In genomic region chr12:127599441-127599840, GRCh38 we compare ENCODE assay signal across 23 cellular contexts.
"Had no signal": no experiment of that assay in that cellular context is flagged by ENCODE, and none has a peak within 500 bp of the region (broad histone marks: within the 10 kb centered on the region; RNA-seq: fewer than 3 reads in every experiment).

No MANE protein-coding gene starts in this region.

- H3K9me3 ChIP-seq: gastrocnemius medialis, heart left ventricle, left lung, right lobe of liver, stomach, thyroid gland, vagina had no signal

- H3K4me3 ChIP-seq: dorsolateral prefrontal cortex, gastrocnemius medialis, heart left ventricle, hepatocyte, left lung, neural progenitor cell, right lobe of liver, smooth muscle cell, stomach, thyroid gland, vagina had no signal

- H3K27me3 ChIP-seq: dorsolateral prefrontal cortex, gastrocnemius medialis, heart left ventricle, hepatocyte, left lung, neural progenitor cell, right lobe of liver, stomach, thyroid gland, vagina had no signal

- DNase-seq: effector CD4-positive, alpha-beta T cell; foreskin fibroblast; gastrocnemius medialis; heart left ventricle; left cardiac atrium; left lung; mesenchymal stem cell; naive thymus-derived CD4-positive, alpha-beta T cell; right lobe of liver; stimulated activated CD4-positive, alpha-beta T cell treated with anti-CD3 and anti-CD28 coated beads, Interleukin-12 subunit alpha, Interleukin-12 subunit beta, amount 100 ng/mL, for 4 hours; stimulated activated CD4-positive, alpha-beta T cell treated with anti-CD3 and anti-CD28 coated beads, Interleukin-1b, Interleukin-23, amount 100 ng/mL, for 48 hours; stimulated activated CD4-positive, alpha-beta T cell treated with anti-CD3 and anti-CD28 coated beads, Interleukin-4, amount 100 ng/mL, for 1 hour; stimulated activated CD8-positive, alpha-beta memory T cell treated with anti-CD3 and anti-CD28 coated beads, Interleukin-4, amount 100 ng/mL, for 48 hours; stimulated activated naive CD4-positive, alpha-beta T cell treated with Interleukin-2 at 50 U/mL for 16 hours; stomach; thyroid gland; trophoblast cell had no signal

- ATAC-seq: gastrocnemius medialis; heart left ventricle; left cardiac atrium; left lung; naive thymus-derived CD4-positive, alpha-beta T cell; right lobe of liver had no signal

- H3K27ac ChIP-seq: dorsolateral prefrontal cortex, gastrocnemius medialis, heart left ventricle, hepatocyte, left lung, neural progenitor cell, parathyroid adenoma, right lobe of liver, stomach, thyroid gland, vagina had no signal

- H3K4me1 ChIP-seq: gastrocnemius medialis, heart left ventricle, left lung, parathyroid adenoma, right lobe of liver, stomach, thyroid gland, vagina had no signal

- H3K36me3 ChIP-seq: gastrocnemius medialis, heart left ventricle, left lung, neural progenitor cell, right lobe of liver, stomach, thyroid gland, vagina had no signal
